In the genomic region with DNA sequence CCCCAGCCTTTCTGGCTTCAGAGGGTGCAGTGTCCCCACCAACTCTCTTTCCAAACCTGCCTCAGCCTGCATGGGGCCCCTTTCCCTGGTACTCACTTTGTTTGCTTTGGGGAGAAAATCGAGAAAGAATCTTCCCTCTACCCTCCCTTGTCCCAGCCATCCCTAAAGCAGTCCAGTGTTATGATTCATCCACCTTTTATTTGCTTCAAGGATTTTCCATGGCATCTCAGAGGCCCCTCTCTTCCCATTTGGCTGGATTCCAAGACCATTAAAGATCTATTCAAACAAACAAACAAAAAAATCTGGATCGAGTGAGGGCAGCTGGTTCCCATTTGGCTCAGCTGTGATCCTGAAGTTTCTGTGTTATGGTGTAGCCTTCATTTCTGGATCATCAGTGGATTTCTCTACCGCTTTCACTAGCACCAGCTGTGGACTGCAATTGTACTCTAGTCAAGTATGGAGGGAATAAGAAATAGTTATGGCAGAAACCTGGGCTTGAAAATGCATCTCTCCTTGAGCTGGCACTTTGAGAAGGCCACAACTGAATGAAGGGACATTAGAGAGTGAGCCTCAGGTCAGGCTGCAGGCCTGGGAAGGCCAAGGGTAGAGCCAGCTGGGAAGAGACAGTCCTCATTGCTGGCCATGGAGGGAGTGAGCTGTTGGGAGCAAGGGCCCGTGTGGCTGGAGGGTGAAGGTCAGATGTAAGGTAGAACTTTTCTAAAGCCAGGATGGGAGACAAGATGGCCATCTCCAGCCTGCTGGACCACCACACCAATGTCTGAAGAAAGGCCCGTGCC, we compare ENCODE assay signal across 15 cellular contexts. TPM values are rescaled to one million over a fixed set of nuclear protein-coding genes. Genes with fewer than 3 reads are reported as not detected.
DNase-seq lines count a peak whose midpoint lies in the region; ATAC-seq lines count a peak whose summit lies in the region.
"Had no signal": no experiment of that assay in that cellular context is flagged by ENCODE, and none has a peak within 500 bp of the region (broad histone marks: within the 10 kb centered on the region; RNA-seq: fewer than 3 reads in every experiment).

No MANE protein-coding gene starts in this region.

- no peak for ATAC-seq in activated T-cell treated with anti-CD3 and anti-CD28 coated beads, Interleukin-2, amount 50 U/mL, for 72 hours (replicated peaks in 1 of 2)
- ATAC-seq in stimulated activated naive B cell treated with anti-CD40 and anti-IgM and Interleukin-4, amounts not matched to agents 10 μg/mL and 1 μg/mL and 100 μg/mL, for 72 hours (replicated peaks): no peak
- ATAC-seq: pancreas, Right ventricle myocardium inferior had no signal

- intact Hi-C loops in activated T-helper 2 cell treated with anti-CD3 and anti-CD28 coated beads, Interferon-gamma antibody, Interleukin-2, Interleukin-4, amounts not matched to agents 10 μg/mL and 5 μg/mL and 100 μg/mL, durations not matched to agents 14 hours and 24 hours and 36 hours (cut with micrococcal nuclease): no loop called here

- no peaks in the 10 kb centered on the region for H3K36me3 Mint-ChIP-seq in activated T-cell treated with anti-CD3 and anti-CD28 coated beads, Interleukin-2, amount 50 U/mL, for 24 hours (ENCODE audit: low read depth)
- H3K36me3 Mint-ChIP-seq in activated T-cell treated with anti-CD3 and anti-CD28 coated beads, Interleukin-2, amount 50 U/mL, for 72 hours (ENCODE audit: insufficient read depth in 2 of 2): no peaks in the 10 kb centered on the region
- no peaks in the 10 kb centered on the region for H3K36me3 Mint-ChIP-seq in stimulated activated naive B cell treated with anti-CD40 and anti-IgM and Interleukin-4, amounts not matched to agents 10 μg/mL and 1 μg/mL and 100 μg/mL, for 72 hours
- no peaks in the 10 kb centered on the region for H3K36me3 Mint-ChIP-seq in activated T-helper 2 cell treated with anti-CD3 and anti-CD28 coated beads, Interferon-gamma antibody, Interleukin-2, Interleukin-4, amounts not matched to agents 10 μg/mL and 5 μg/mL and 100 μg/mL, durations not matched to agents 14 hours and 24 hours and 36 hours (ENCODE audit: low read depth)

- H3K27ac Mint-ChIP-seq in activated T-cell treated with anti-CD3 and anti-CD28 coated beads, Interleukin-2, amount 50 U/mL, for 24 hours: peak overlapping the region; percentile 45
- H3K27ac Mint-ChIP-seq in activated T-cell treated with anti-CD3 and anti-CD28 coated beads, Interleukin-2, amount 50 U/mL, for 72 hours: no peak overlapping the region
- no peak overlapping the region for H3K27ac Mint-ChIP-seq in stimulated activated naive B cell treated with anti-CD40 and anti-IgM and Interleukin-4, amounts not matched to agents 10 μg/mL and 1 μg/mL and 100 μg/mL, for 72 hours
- no peak overlapping the region for H3K27ac Mint-ChIP-seq in activated T-helper 2 cell treated with anti-CD3 and anti-CD28 coated beads, Interferon-gamma antibody, Interleukin-2, Interleukin-4, amounts not matched to agents 10 μg/mL and 5 μg/mL and 100 μg/mL, durations not matched to agents 14 hours and 24 hours and 36 hours
- H3K27ac Mint-ChIP-seq: activated CD4-positive, alpha-beta T cell treated with anti-CD3 and anti-CD28 coated beads, Interleukin-2, amount 10 ng/mL, durations not matched to agents 24 days and 14 days had no signal

- no peaks in the 10 kb centered on the region for H3K9me3 Mint-ChIP-seq in activated T-cell treated with anti-CD3 and anti-CD28 coated beads, Interleukin-2, amount 50 U/mL, for 24 hours
- H3K9me3 Mint-ChIP-seq in activated T-cell treated with anti-CD3 and anti-CD28 coated beads, Interleukin-2, amount 50 U/mL, for 72 hours: no peaks in the 10 kb centered on the region
- no peaks in the 10 kb centered on the region for H3K9me3 Mint-ChIP-seq in stimulated activated naive B cell treated with anti-CD40 and anti-IgM and Interleukin-4, amounts not matched to agents 10 μg/mL and 1 μg/mL and 100 μg/mL, for 72 hours
- no peaks in the 10 kb centered on the region for H3K9me3 Mint-ChIP-seq in activated T-helper 2 cell treated with anti-CD3 and anti-CD28 coated beads, Interferon-gamma antibody, Interleukin-2, Interleukin-4, amounts not matched to agents 10 μg/mL and 5 μg/mL and 100 μg/mL, durations not matched to agents 14 hours and 24 hours and 36 hours
- H3K9me3 Mint-ChIP-seq: activated CD4-positive, alpha-beta T cell treated with anti-CD3 and anti-CD28 coated beads, Interleukin-2, amount 10 ng/mL, durations not matched to agents 24 days and 14 days had no signal

- peaks cover 3% of the 10 kb centered on the region for H3K27me3 Mint-ChIP-seq in activated T-cell treated with anti-CD3 and anti-CD28 coated beads, Interleukin-2, amount 50 U/mL, for 24 hours
- no peaks in the 10 kb centered on the region for H3K27me3 Mint-ChIP-seq in activated T-cell treated with anti-CD3 and anti-CD28 coated beads, Interleukin-2, amount 50 U/mL, for 72 hours (ENCODE audit: low read depth)
- peaks cover 9 to 15% of the 10 kb centered on the region in 2 donors for H3K27me3 Mint-ChIP-seq in stimulated activated naive B cell treated with anti-CD40 and anti-IgM and Interleukin-4, amounts not matched to agents 10 μg/mL and 1 μg/mL and 100 μg/mL, for 72 hours
- peaks cover 4% of the 10 kb centered on the region for H3K27me3 Mint-ChIP-seq in activated T-helper 2 cell treated with anti-CD3 and anti-CD28 coated beads, Interferon-gamma antibody, Interleukin-2, Interleukin-4, amounts not matched to agents 10 μg/mL and 5 μg/mL and 100 μg/mL, durations not matched to agents 14 hours and 24 hours and 36 hours (ENCODE audit: low read depth)
- H3K27me3 Mint-ChIP-seq: activated CD4-positive, alpha-beta T cell treated with anti-CD3 and anti-CD28 coated beads, Interleukin-2, amount 10 ng/mL, durations not matched to agents 24 days and 14 days had no signal

- no peak overlapping the region for H3K4me3 Mint-ChIP-seq in activated T-cell treated with anti-CD3 and anti-CD28 coated beads, Interleukin-2, amount 50 U/mL, for 24 hours
- H3K4me3 Mint-ChIP-seq in activated T-cell treated with anti-CD3 and anti-CD28 coated beads, Interleukin-2, amount 50 U/mL, for 72 hours: no peak overlapping the region
- H3K4me3 Mint-ChIP-seq in stimulated activated naive B cell treated with anti-CD40 and anti-IgM and Interleukin-4, amounts not matched to agents 10 μg/mL and 1 μg/mL and 100 μg/mL, for 72 hours: no peak overlapping the region
- H3K4me3 Mint-ChIP-seq in activated T-helper 2 cell treated with anti-CD3 and anti-CD28 coated beads, Interferon-gamma antibody, Interleukin-2, Interleukin-4, amounts not matched to agents 10 μg/mL and 5 μg/mL and 100 μg/mL, durations not matched to agents 14 hours and 24 hours and 36 hours (ENCODE audit: low read depth): no peak overlapping the region
- H3K4me3 Mint-ChIP-seq: activated CD4-positive, alpha-beta T cell treated with anti-CD3 and anti-CD28 coated beads, Interleukin-2, amount 10 ng/mL, durations not matched to agents 24 days and 14 days had no signal

- H3K4me1 Mint-ChIP-seq in activated T-cell treated with anti-CD3 and anti-CD28 coated beads, Interleukin-2, amount 50 U/mL, for 24 hours (ENCODE audit: low read depth): peaks cover 3% of the 10 kb centered on the region
- peaks cover 7% of the 10 kb centered on the region for H3K4me1 Mint-ChIP-seq in activated T-cell treated with anti-CD3 and anti-CD28 coated beads, Interleukin-2, amount 50 U/mL, for 72 hours (ENCODE audit: low read depth)
- H3K4me1 Mint-ChIP-seq in stimulated activated naive B cell treated with anti-CD40 and anti-IgM and Interleukin-4, amounts not matched to agents 10 μg/mL and 1 μg/mL and 100 μg/mL, for 72 hours: no peaks in the 10 kb centered on the region
- peaks cover 10% of the 10 kb centered on the region for H3K4me1 Mint-ChIP-seq in activated T-helper 2 cell treated with anti-CD3 and anti-CD28 coated beads, Interferon-gamma antibody, Interleukin-2, Interleukin-4, amounts not matched to agents 10 μg/mL and 5 μg/mL and 100 μg/mL, durations not matched to agents 14 hours and 24 hours and 36 hours (ENCODE audit: low read depth)

- no peak for DNase-seq in activated T-cell treated with anti-CD3 and anti-CD28 coated beads, Interleukin-2, amount 50 U/mL, for 24 hours
- DNase-seq in activated T-cell treated with anti-CD3 and anti-CD28 coated beads, Interleukin-2, amount 50 U/mL, for 72 hours: no peak
- peak; percentile 79 for DNase-seq in NCI-H748 (lab: John Stamatoyannopoulos, UW; ENCODE audit: unreplicated experiment)
- DNase-seq in fibroblast of gingiva (ENCODE audit: low read depth): peak; percentile 56
- no peak for DNase-seq in activated CD8-positive, alpha-beta memory T cell treated with anti-CD3 and anti-CD28 coated beads, Interleukin-2, amount 50 U/mL, for 4 hours
- no peak for DNase-seq in Ammon's horn (ENCODE audit: low spot score)
- no peak for DNase-seq in stimulated activated naive B cell treated with anti-CD40 and anti-IgM and Interleukin-4, amounts not matched to agents 10 μg/mL and 1 μg/mL and 100 μg/mL, for 72 hours
- DNase-seq in activated T-helper 2 cell treated with anti-CD3 and anti-CD28 coated beads, Interferon-gamma antibody, Interleukin-2, Interleukin-4, amounts not matched to agents 10 μg/mL and 5 μg/mL and 100 μg/mL, durations not matched to agents 14 hours and 24 hours and 36 hours (ENCODE audit: low spot score): no peak
- DNase-seq: activated CD4-positive, alpha-beta T cell treated with anti-CD3 and anti-CD28 coated beads, Interleukin-2, amount 10 ng/mL, durations not matched to agents 24 days and 14 days; AML-193; pancreas had no signal

RNA-seq across cellular contexts. Expression of a gene that starts 13.7 kb away (rescaled TPM):
- not detected for total RNA-seq in activated T-cell treated with anti-CD3 and anti-CD28 coated beads, Interleukin-2, amount 50 U/mL, for 72 hours
- total RNA-seq in activated T-helper 2 cell treated with anti-CD3 and anti-CD28 coated beads, Interferon-gamma antibody, Interleukin-2, Interleukin-4, amounts not matched to agents 10 μg/mL and 5 μg/mL and 100 μg/mL, durations not matched to agents 14 hours and 24 hours and 36 hours: not detected in 2 replicates
- total RNA-seq: activated CD4-positive, alpha-beta T cell treated with anti-CD3 and anti-CD28 coated beads, Interleukin-2, amount 10 ng/mL, durations not matched to agents 24 days and 14 days; cardiac muscle cell; H1; HT1080; pancreas; Right ventricle myocardium inferior had no signal

RNA-seq across cellular contexts. Expression of a gene that starts 19.0 kb away (rescaled TPM):
- not detected for total RNA-seq in activated T-cell treated with anti-CD3 and anti-CD28 coated beads, Interleukin-2, amount 50 U/mL, for 72 hours
- total RNA-seq in activated T-helper 2 cell treated with anti-CD3 and anti-CD28 coated beads, Interferon-gamma antibody, Interleukin-2, Interleukin-4, amounts not matched to agents 10 μg/mL and 5 μg/mL and 100 μg/mL, durations not matched to agents 14 hours and 24 hours and 36 hours: not detected in 2 replicates
- total RNA-seq: activated CD4-positive, alpha-beta T cell treated with anti-CD3 and anti-CD28 coated beads, Interleukin-2, amount 10 ng/mL, durations not matched to agents 24 days and 14 days; cardiac muscle cell; H1; HT1080 had no signal

RNA-seq across cellular contexts. Expression of a gene that starts 34.4 kb away (rescaled TPM):
- under 1 TPM in 1 of 2 donors, not detected in 1; 0.12 TPM for total RNA-seq in activated T-cell treated with anti-CD3 and anti-CD28 coated beads, Interleukin-2, amount 50 U/mL, for 72 hours
- total RNA-seq in activated T-helper 2 cell treated with anti-CD3 and anti-CD28 coated beads, Interferon-gamma antibody, Interleukin-2, Interleukin-4, amounts not matched to agents 10 μg/mL and 5 μg/mL and 100 μg/mL, durations not matched to agents 14 hours and 24 hours and 36 hours: not detected in 2 replicates
- total RNA-seq: activated CD4-positive, alpha-beta T cell treated with anti-CD3 and anti-CD28 coated beads, Interleukin-2, amount 10 ng/mL, durations not matched to agents 24 days and 14 days; cardiac muscle cell; H1; HT1080; pancreas; Right ventricle myocardium inferior had no signal

RNA-seq across cellular contexts. Expression of a gene that starts 46.2 kb away (rescaled TPM):
- total RNA-seq in activated T-cell treated with anti-CD3 and anti-CD28 coated beads, Interleukin-2, amount 50 U/mL, for 72 hours: not detected
- not detected in 2 replicates for total RNA-seq in activated T-helper 2 cell treated with anti-CD3 and anti-CD28 coated beads, Interferon-gamma antibody, Interleukin-2, Interleukin-4, amounts not matched to agents 10 μg/mL and 5 μg/mL and 100 μg/mL, durations not matched to agents 14 hours and 24 hours and 36 hours
- total RNA-seq: activated CD4-positive, alpha-beta T cell treated with anti-CD3 and anti-CD28 coated beads, Interleukin-2, amount 10 ng/mL, durations not matched to agents 24 days and 14 days; cardiac muscle cell; H1; HT1080 had no signal

Comparison
In these comparisons a context has a peak if more than half of its experiments do, and no peak if none do; other contexts are left out.
1. DNase-seq: peak in NCI-H748 (single experiment) and fibroblast of gingiva (single experiment); none in activated T-cell treated with anti-CD3 and anti-CD28 coated beads, Interleukin-2, amount 50 U/mL, for 24 hours (single experiment), activated T-cell treated with anti-CD3 and anti-CD28 coated beads, Interleukin-2, amount 50 U/mL, for 72 hours (0 of 2), activated CD8-positive, alpha-beta memory T cell treated with anti-CD3 and anti-CD28 coated beads, Interleukin-2, amount 50 U/mL, for 4 hours (single experiment), Ammon's horn (single experiment), stimulated activated naive B cell treated with anti-CD40 and anti-IgM and Interleukin-4, amounts not matched to agents 10 μg/mL and 1 μg/mL and 100 μg/mL, for 72 hours (single experiment) and activated T-helper 2 cell treated with anti-CD3 and anti-CD28 coated beads, Interferon-gamma antibody, Interleukin-2, Interleukin-4, amounts not matched to agents 10 μg/mL and 5 μg/mL and 100 μg/mL, durations not matched to agents 14 hours and 24 hours and 36 hours (single experiment).